ENCODE assay signal across 8 cellular contexts in the genomic region with DNA sequence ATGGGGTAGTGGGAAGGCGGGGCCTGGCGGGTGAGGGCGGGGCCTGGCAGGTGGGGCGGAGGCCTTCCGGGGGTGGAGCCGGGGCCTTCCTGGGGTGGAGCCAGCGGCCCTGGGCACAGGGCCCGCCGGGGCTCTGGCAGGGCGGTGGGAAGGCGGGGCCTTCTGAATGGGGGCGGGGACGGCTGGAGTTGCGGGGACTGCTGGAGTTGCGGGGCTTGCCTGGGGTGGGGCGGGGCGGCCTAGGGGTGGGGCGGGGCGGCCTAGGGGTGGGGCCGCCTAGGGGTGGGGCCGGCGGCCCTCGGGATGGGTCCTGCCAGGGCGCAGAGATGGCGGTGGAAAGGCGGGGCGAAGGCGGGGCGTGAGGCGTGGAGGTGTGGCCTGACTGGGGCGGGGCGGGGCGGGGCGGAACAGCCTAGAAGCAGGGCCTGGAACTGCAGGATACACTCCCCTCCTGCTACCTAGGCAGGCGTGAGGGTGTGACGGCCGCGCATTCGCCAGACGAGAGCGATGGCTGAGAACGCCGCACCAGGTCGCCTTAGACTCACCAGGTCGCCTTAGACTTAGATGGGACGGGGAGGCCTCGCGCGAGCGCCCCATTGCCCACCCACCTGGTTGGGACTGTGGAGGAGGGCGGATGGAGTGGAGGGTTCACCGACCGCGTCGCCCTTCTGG. TPM values are rescaled to one million over a fixed set of nuclear protein-coding genes. Genes with fewer than 3 reads are reported as not detected.
DNase-seq lines count a peak whose midpoint lies in the region; ATAC-seq and TF ChIP-seq lines count a peak whose summit lies in the region.

No MANE protein-coding gene starts in this region.

- TF ChIP-seq CTCF in AG04449 (IDR thresholded peaks at IDR 0.05; ENCODE audit: insufficient read depth, low read length, missing control alignments): no peak

- H3K4me1 Mint-ChIP-seq in activated CD4-positive, alpha-beta T cell treated with anti-CD3 and anti-CD28 coated beads, Interleukin-2, amount 10 ng/mL, durations not matched to agents 24 days and 14 days: peaks cover 16% of the 10 kb centered on the region

- H3K4me3 ChIP-seq in AG04449 (ENCODE audit: low read depth, low read length) (peak overlapping the region; percentile 41), SJCRH30 (no peak overlapping the region)

- POLR2A ChIA-PET in AG04449 (lab: Yijun Ruan, JAX): no interaction called here

- DNase-seq in AG04449 (ENCODE audit: low read depth, low spot score): no peak
- peak; percentile 57 for DNase-seq in HPDE6-E6E7 (ENCODE audit: extremely low spot score)
- peak; percentile 93 for DNase-seq in activated CD4-positive, alpha-beta T cell treated with anti-CD3 and anti-CD28 coated beads, Interleukin-2, amount 10 ng/mL, durations not matched to agents 24 days and 14 days
- peak; percentile 91 to 94 for DNase-seq in left colon
- peak; percentile 78 to 79 for DNase-seq in stimulated activated CD4-positive, alpha-beta T cell treated with anti-CD3 and anti-CD28 coated beads, Interleukin-4, amount 100 ng/mL, for 4 hours
- no peak for DNase-seq in SJCRH30

- H3K27me3 Mint-ChIP-seq in activated CD4-positive, alpha-beta T cell treated with anti-CD3 and anti-CD28 coated beads, Interleukin-2, amount 10 ng/mL, durations not matched to agents 24 days and 14 days: no peaks in the 10 kb centered on the region

- H3K4me3 Mint-ChIP-seq in activated CD4-positive, alpha-beta T cell treated with anti-CD3 and anti-CD28 coated beads, Interleukin-2, amount 10 ng/mL, durations not matched to agents 24 days and 14 days: peak overlapping the region; percentile 69

- no peaks in the 10 kb centered on the region for H3K36me3 ChIP-seq in SJCRH30

- peaks cover 6% of the 10 kb centered on the region; the same call in 1 of the 2 replicates for H3K4me1 ChIP-seq in SJCRH30

- CTCF ChIA-PET in AG04449 (lab: Yijun Ruan, JAX): no interaction called here

- H3K27ac ChIP-seq in cingulate gyrus (ENCODE audit: low read depth, low read length) (peak overlapping the region; percentile 78), SJCRH30 (no peak overlapping the region)

- intact Hi-C loops in activated CD4-positive, alpha-beta T cell treated with anti-CD3 and anti-CD28 coated beads, Interleukin-2, amount 10 ng/mL, durations not matched to agents 24 days and 14 days (cut with micrococcal nuclease): no loop called here
- intact Hi-C loops in left colon (cut with DNase I, micrococcal nuclease): no loop called here

- ATAC-seq in GM19372 (IDR thresholded peaks at IDR 0.05; ENCODE audit: low read depth, unreplicated experiment): peak; percentile 63
- peak; percentile 82 for ATAC-seq in left colon

- no peaks in the 10 kb centered on the region for H3K27me3 ChIP-seq in SJCRH30

- no peaks in the 10 kb centered on the region for H3K9me3 ChIP-seq in SJCRH30 (replicated peaks)

- peak overlapping the region; percentile 69 for H3K27ac Mint-ChIP-seq in activated CD4-positive, alpha-beta T cell treated with anti-CD3 and anti-CD28 coated beads, Interleukin-2, amount 10 ng/mL, durations not matched to agents 24 days and 14 days

- H3K9me3 Mint-ChIP-seq in activated CD4-positive, alpha-beta T cell treated with anti-CD3 and anti-CD28 coated beads, Interleukin-2, amount 10 ng/mL, durations not matched to agents 24 days and 14 days: no peaks in the 10 kb centered on the region

- no peaks in the 10 kb centered on the region for H3K36me3 Mint-ChIP-seq in activated CD4-positive, alpha-beta T cell treated with anti-CD3 and anti-CD28 coated beads, Interleukin-2, amount 10 ng/mL, durations not matched to agents 24 days and 14 days (ENCODE audit: low read depth)

RNA-seq across cellular contexts. Expression of a gene that starts 19.3 kb away (rescaled TPM):
- total RNA-seq in activated CD4-positive, alpha-beta T cell treated with anti-CD3 and anti-CD28 coated beads, Interleukin-2, amount 10 ng/mL, durations not matched to agents 24 days and 14 days: 141 and 150 TPM in 2 replicates
- total RNA-seq in left colon: 10 to 100 TPM; 33.8 to 42.4 TPM
- 31.7 and 34.2 TPM in 2 replicates for total RNA-seq in SJCRH30 (2014; rRNA removed; shearing (Covaris generic))

RNA-seq across cellular contexts. Expression of a gene that starts 53.5 kb away (rescaled TPM):
- total RNA-seq in activated CD4-positive, alpha-beta T cell treated with anti-CD3 and anti-CD28 coated beads, Interleukin-2, amount 10 ng/mL, durations not matched to agents 24 days and 14 days: 2.2 and 2.3 TPM in 2 replicates
- total RNA-seq in left colon: under 1 TPM; 0.73 to 0.92 TPM
- total RNA-seq in SJCRH30 (2014; rRNA removed; shearing (Covaris generic)): 6.9 and 7.2 TPM in 2 replicates

Comparison
In these comparisons a context has a peak if more than half of its experiments do, and no peak if none do; other contexts are left out.
1. DNase-seq: peak in HPDE6-E6E7 (single experiment), activated CD4-positive, alpha-beta T cell treated with anti-CD3 and anti-CD28 coated beads, Interleukin-2, amount 10 ng/mL, durations not matched to agents 24 days and 14 days (single experiment), left colon (2 of 2) and stimulated activated CD4-positive, alpha-beta T cell treated with anti-CD3 and anti-CD28 coated beads, Interleukin-4, amount 100 ng/mL, for 4 hours (2 of 2); none in AG04449 (single experiment) and SJCRH30 (0 of 2).